In the genomic region with DNA sequence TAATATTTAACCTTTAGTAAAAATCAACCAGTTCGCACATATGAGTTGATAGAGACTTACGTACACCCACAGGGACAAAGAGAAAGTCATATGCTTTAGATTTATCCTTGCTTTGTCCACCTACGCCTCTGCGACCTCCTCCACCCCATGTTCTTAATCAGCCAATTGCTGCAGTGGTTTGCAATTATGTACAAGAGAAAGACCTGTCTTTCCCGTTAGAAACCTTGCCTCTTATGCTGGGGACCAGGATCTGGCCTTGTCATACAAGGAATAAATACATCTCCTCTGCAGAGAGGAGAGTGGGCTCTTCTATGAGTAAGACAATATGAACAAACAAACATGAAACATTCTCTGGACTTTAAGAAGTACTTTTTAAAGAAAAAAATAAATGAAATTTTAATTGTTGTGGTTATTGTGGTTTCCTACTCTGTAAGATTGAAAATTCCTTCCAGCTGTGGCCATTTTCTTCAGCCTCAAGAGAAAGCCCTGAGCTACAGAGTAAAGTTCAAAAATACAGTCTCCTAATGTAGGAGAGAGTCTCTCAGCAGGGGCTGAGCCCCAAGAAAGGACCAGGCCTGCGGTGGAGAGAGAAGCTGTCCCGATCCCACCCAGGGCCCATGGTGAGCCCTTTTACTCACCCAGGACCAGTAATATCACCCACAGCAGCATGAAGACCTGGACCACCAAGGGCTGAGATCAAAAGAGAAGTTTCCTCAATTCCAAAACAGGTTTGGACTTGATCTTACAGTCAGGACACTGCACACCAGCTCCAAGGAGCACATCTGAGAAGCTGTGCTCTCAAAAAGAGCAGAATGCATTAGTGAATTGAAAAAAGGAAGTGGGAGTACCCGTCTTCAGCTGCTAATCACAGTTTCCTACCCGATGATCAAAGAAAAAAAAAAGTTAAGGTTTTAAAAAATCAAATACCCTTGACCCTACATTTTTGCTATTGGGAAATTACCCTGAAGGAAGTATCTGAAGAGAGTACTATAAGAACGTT, we compare ENCODE assay signal across 14 cellular contexts. TPM values are rescaled to one million over a fixed set of nuclear protein-coding genes. Genes with fewer than 3 reads are reported as not detected.
A peak's percentile ranks its signal among the peaks of the same experiment; 100 is the strongest.
DNase-seq lines count a peak whose midpoint lies in the region; ATAC-seq and TF ChIP-seq lines count a peak whose summit lies in the region.
"Had no signal": no experiment of that assay in that cellular context is flagged by ENCODE, and none has a peak within 500 bp of the region (broad histone marks: within the 10 kb centered on the region; RNA-seq: fewer than 3 reads in every experiment).

A gene (minus strand): TSS at position 822 of the 1,000 bp plus-strand sequence. CDS start 153 bp downstream, at position 669.

- CTCF ChIA-PET in activated naive CD4-positive, alpha-beta T cell treated with anti-CD3 and anti-CD28 coated beads for 36 hours (lab: Charles Lee) = no interaction called here

- peak within 1 kb of the TSS; percentile 8 for H3K27ac Mint-ChIP-seq in activated naive CD8-positive, alpha-beta T cell treated with anti-CD3 and anti-CD28 coated beads for 36 hours
- no peak within 1 kb of the TSS for H3K27ac Mint-ChIP-seq in activated naive CD4-positive, alpha-beta T cell treated with anti-CD3 and anti-CD28 coated beads for 36 hours
- H3K27ac Mint-ChIP-seq: T-helper 1 cell treated with Interleukin-12 subunit alpha and Interleukin-12 subunit beta and Interleukin-4 antibody, amounts not matched to agents 30 μg/mL and 1 μg/mL, for 36 hours had no signal

- H3K27me3 Mint-ChIP-seq in activated naive CD8-positive, alpha-beta T cell treated with anti-CD3 and anti-CD28 coated beads for 36 hours = peaks cover 6% of the 10 kb centered on the region
- peaks cover 6% of the 10 kb centered on the region for H3K27me3 Mint-ChIP-seq in activated naive CD4-positive, alpha-beta T cell treated with anti-CD3 and anti-CD28 coated beads for 36 hours (ENCODE audit: low read depth)

- TF ChIP-seq POLR2A in GM18526 (IDR thresholded peaks at IDR 0.05; ENCODE audit: extremely low read depth, insufficient read length) = peak; percentile 37

- ATAC-seq in GM21423 (IDR thresholded peaks at IDR 0.05; ENCODE audit: unreplicated experiment) = peak; percentile 67
- peak; percentile 57 for ATAC-seq in HG03139 (IDR thresholded peaks at IDR 0.05; ENCODE audit: unreplicated experiment)

- peak within 1 kb of the TSS; percentile 2 for H3K4me3 Mint-ChIP-seq in activated naive CD8-positive, alpha-beta T cell treated with anti-CD3 and anti-CD28 coated beads for 36 hours
- H3K4me3 Mint-ChIP-seq in activated naive CD4-positive, alpha-beta T cell treated with anti-CD3 and anti-CD28 coated beads for 36 hours = no peak within 1 kb of the TSS
- H3K4me3 Mint-ChIP-seq: T-helper 1 cell treated with Interleukin-12 subunit alpha and Interleukin-12 subunit beta and Interleukin-4 antibody, amounts not matched to agents 30 μg/mL and 1 μg/mL, for 36 hours had no signal

- no peaks in the 10 kb centered on the region for H3K9me3 Mint-ChIP-seq in activated naive CD8-positive, alpha-beta T cell treated with anti-CD3 and anti-CD28 coated beads for 36 hours
- H3K9me3 Mint-ChIP-seq in activated naive CD4-positive, alpha-beta T cell treated with anti-CD3 and anti-CD28 coated beads for 36 hours = no peaks in the 10 kb centered on the region
- H3K9me3 Mint-ChIP-seq: T-helper 1 cell treated with Interleukin-12 subunit alpha and Interleukin-12 subunit beta and Interleukin-4 antibody, amounts not matched to agents 30 μg/mL and 1 μg/mL, for 36 hours had no signal

- H3K36me3 Mint-ChIP-seq in activated naive CD8-positive, alpha-beta T cell treated with anti-CD3 and anti-CD28 coated beads for 36 hours = no peaks in the 10 kb centered on the region
- no peaks in the 10 kb centered on the region for H3K36me3 Mint-ChIP-seq in activated naive CD4-positive, alpha-beta T cell treated with anti-CD3 and anti-CD28 coated beads for 36 hours (ENCODE audit: low read depth)

- intact Hi-C loops in activated naive CD4-positive, alpha-beta T cell treated with anti-CD3 and anti-CD28 coated beads for 36 hours (cut with micrococcal nuclease) = no loop called here

- no peak for DNase-seq in activated naive CD8-positive, alpha-beta T cell treated with anti-CD3 and anti-CD28 coated beads for 36 hours
- DNase-seq in hepatic stellate cell (ENCODE audit: low spot score) = no peak
- no peak for DNase-seq in NCI-H2107 (lab: John Stamatoyannopoulos, UW)
- no peak for DNase-seq in cerebellum (ENCODE audit: low spot score)
- DNase-seq in activated naive CD4-positive, alpha-beta T cell treated with anti-CD3 and anti-CD28 coated beads for 36 hours = no peak
- DNase-seq: Kasumi-1, ovary had no signal

- H3K4me1 Mint-ChIP-seq in activated naive CD8-positive, alpha-beta T cell treated with anti-CD3 and anti-CD28 coated beads for 36 hours = peaks cover 7% of the 10 kb centered on the region
- H3K4me1 Mint-ChIP-seq in activated naive CD4-positive, alpha-beta T cell treated with anti-CD3 and anti-CD28 coated beads for 36 hours (ENCODE audit: low read depth) = peaks cover 3% of the 10 kb centered on the region

RNA-seq across cellular contexts. Expression of the gene that starts here (rescaled TPM):
- total RNA-seq in activated naive CD8-positive, alpha-beta T cell treated with anti-CD3 and anti-CD28 coated beads for 36 hours = under 1 TPM; 0.31 to 0.32 TPM
- total RNA-seq in cerebellum = not detected
- not detected for total RNA-seq in activated naive CD4-positive, alpha-beta T cell treated with anti-CD3 and anti-CD28 coated beads for 36 hours
- total RNA-seq: bronchial epithelial cell, fibroblast of lung, kidney epithelial cell had no signal
